In the genomic region with DNA sequence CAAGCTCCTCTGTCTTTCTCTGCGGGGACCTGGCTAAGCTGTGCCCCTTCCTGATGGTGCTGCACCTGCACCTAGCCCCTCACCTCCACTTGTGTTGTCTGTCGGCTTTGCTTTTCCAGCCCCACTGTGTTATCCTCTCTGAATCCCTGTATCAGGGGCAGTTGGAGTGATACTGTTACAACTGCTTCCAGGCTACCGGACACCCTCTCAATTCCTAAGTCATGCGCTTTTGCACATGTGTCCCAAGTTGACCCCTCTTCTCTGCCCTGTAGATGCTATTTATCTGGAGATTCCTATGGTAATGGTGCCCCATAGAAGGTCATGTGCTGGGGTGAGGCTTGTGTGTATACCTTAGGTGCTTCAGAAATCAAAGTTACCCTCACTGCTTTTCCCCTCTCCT, we compare ENCODE assay signal across 22 cellular contexts. TPM values are rescaled to one million over a fixed set of nuclear protein-coding genes. Genes with fewer than 3 reads are reported as not detected.
DNase-seq lines count a peak whose midpoint lies in the region; ATAC-seq and TF ChIP-seq lines count a peak whose summit lies in the region.
"Had no signal": no experiment of that assay in that cellular context is flagged by ENCODE, and none has a peak within 500 bp of the region (broad histone marks: within the 10 kb centered on the region; RNA-seq: fewer than 3 reads in every experiment).

No MANE protein-coding gene starts in this region.

- H3K4me1 Mint-ChIP-seq in H9 = peaks cover 12% of the 10 kb centered on the region in 2 experiments
- H3K4me1 Mint-ChIP-seq in activated T-helper 1 cell treated with anti-CD3 and anti-CD28 coated beads, Interleukin-12 subunit alpha, Interleukin-12 subunit beta, Interleukin-2, Interleukin-4 antibody, amounts not matched to agents 30 ng/mL and 10 ng/mL and 1 ng/mL, durations not matched to agents 14 hours and 24 hours and 36 hours (ENCODE audit: low read depth) = peaks cover 15% of the 10 kb centered on the region
- H3K4me1 Mint-ChIP-seq in activated T-cell treated with anti-CD3 and anti-CD28 coated beads, Interleukin-2, amount 50 U/mL, for 4 hours (ENCODE audit: low read depth) = peaks cover 26% of the 10 kb centered on the region

- no peak overlapping the region for H4K91ac ChIP-seq in H9 (ENCODE audit: insufficient read length, low read depth, low read length)

- no peak overlapping the region for H2AK5ac ChIP-seq in H9 (ENCODE audit: insufficient read length, low read length)

- no peak overlapping the region for H2BK20ac ChIP-seq in H9 (ENCODE audit: low read depth, low read length, poor library complexity, severe bottlenecking)

- no peaks in the 10 kb centered on the region; the same call in 1 of the 2 replicates for H3K79me2 ChIP-seq in H9 (ENCODE audit: insufficient read depth, low read length)

- H3K4me1 ChIP-seq in cardiac muscle cell (ENCODE audit: low read depth) = no peaks in the 10 kb centered on the region
- H3K4me1 ChIP-seq in left ventricle myocardium inferior = peaks cover 12% of the 10 kb centered on the region
- H3K4me1 ChIP-seq in H9 (ENCODE audit: insufficient read depth, low read length) = no peaks in the 10 kb centered on the region
- peaks cover 7 to 10% (median 10%) of the 10 kb centered on the region in 3 donors for H3K4me1 ChIP-seq in skeletal muscle tissue (ENCODE audit: control insufficient read depth in 3 of 3, insufficient read depth in 3 of 3, low read length in 3 of 3)

- H3T11ph ChIP-seq in H9 (ENCODE audit: low read length) = no peak overlapping the region

- no peak overlapping the region for H3K4me3 Mint-ChIP-seq in H9
- no peak overlapping the region for H3K4me3 Mint-ChIP-seq in activated T-helper 1 cell treated with anti-CD3 and anti-CD28 coated beads, Interleukin-12 subunit alpha, Interleukin-12 subunit beta, Interleukin-2, Interleukin-4 antibody, amounts not matched to agents 30 ng/mL and 10 ng/mL and 1 ng/mL, durations not matched to agents 14 hours and 24 hours and 36 hours
- no peak overlapping the region for H3K4me3 Mint-ChIP-seq in activated T-cell treated with anti-CD3 and anti-CD28 coated beads, Interleukin-2, amount 50 U/mL, for 4 hours
- H3K4me3 Mint-ChIP-seq: B cell; CD4-positive, CD25-positive, alpha-beta regulatory T cell; CD8-positive, alpha-beta memory T cell; HFFc6; IgD-negative memory B cell had no signal

- in situ Hi-C loops in G401 (cut with HindIII; ENCODE audit: low sequenced_read_pairs) = no loop called here

- intact Hi-C loops in left ventricle myocardium inferior (cut with micrococcal nuclease) = no loop called here
- intact Hi-C loops in activated T-helper 1 cell treated with anti-CD3 and anti-CD28 coated beads, Interleukin-12 subunit alpha, Interleukin-12 subunit beta, Interleukin-2, Interleukin-4 antibody, amounts not matched to agents 30 ng/mL and 10 ng/mL and 1 ng/mL, durations not matched to agents 14 hours and 24 hours and 36 hours (cut with micrococcal nuclease) = no loop called here

- H3K9ac ChIP-seq in H9 (ENCODE audit: extremely low read depth, insufficient read length, low read length) (no peak overlapping the region), skeletal muscle tissue (ENCODE audit: low read depth in 1 of 3, low read length in 3 of 3) (peak overlapping the region in 2 of 3 donors; percentile 34 to 43)
- H3K9ac ChIP-seq: GM23248 had no signal

- H2BK5ac ChIP-seq in H9 (ENCODE audit: insufficient read length, low read length) = no peak overlapping the region

- H2BK15ac ChIP-seq in H9 (ENCODE audit: low read depth, low read length) = no peak overlapping the region

- WGBS in H9 (ENCODE audit: extremely low coverage, insufficient read length, low lambda C conversion rate) = no CpG with 5 or more reads among the region's 4 CpGs

- peak overlapping the region in 2 of 3 experiments; percentile 0 to 2; a peak in 1 of 7 replicates for H3K27ac Mint-ChIP-seq in H9
- no peak overlapping the region for H3K27ac Mint-ChIP-seq in activated T-helper 1 cell treated with anti-CD3 and anti-CD28 coated beads, Interleukin-12 subunit alpha, Interleukin-12 subunit beta, Interleukin-2, Interleukin-4 antibody, amounts not matched to agents 30 ng/mL and 10 ng/mL and 1 ng/mL, durations not matched to agents 14 hours and 24 hours and 36 hours
- H3K27ac Mint-ChIP-seq: B cell, HFFc6 had no signal

- H3K27ac ChIP-seq in cardiac muscle cell = peak overlapping the region; percentile 2
- no peak overlapping the region for H3K27ac ChIP-seq in left ventricle myocardium inferior (replicated peaks)
- no peak overlapping the region for H3K27ac ChIP-seq in H9 (ENCODE audit: insufficient read length, low read depth, low read length)
- no peak overlapping the region for H3K27ac ChIP-seq in skeletal muscle tissue (ENCODE audit: low read depth, low read length)
- H3K27ac ChIP-seq: GM23248 had no signal

- no peaks in the 10 kb centered on the region for H3K9me3 Mint-ChIP-seq in H9
- no peaks in the 10 kb centered on the region for H3K9me3 Mint-ChIP-seq in activated T-helper 1 cell treated with anti-CD3 and anti-CD28 coated beads, Interleukin-12 subunit alpha, Interleukin-12 subunit beta, Interleukin-2, Interleukin-4 antibody, amounts not matched to agents 30 ng/mL and 10 ng/mL and 1 ng/mL, durations not matched to agents 14 hours and 24 hours and 36 hours
- no peaks in the 10 kb centered on the region for H3K9me3 Mint-ChIP-seq in activated T-cell treated with anti-CD3 and anti-CD28 coated beads, Interleukin-2, amount 50 U/mL, for 4 hours
- H3K9me3 Mint-ChIP-seq: CD8-positive, alpha-beta memory T cell; HFFc6; IgD-negative memory B cell had no signal

- H3K18ac ChIP-seq in H9 (ENCODE audit: insufficient read length, low read depth, low read length) = no peak overlapping the region

- no peak overlapping the region for H3K23ac ChIP-seq in H9 (ENCODE audit: insufficient read length, low read depth, low read length)

- H4K8ac ChIP-seq in H9 (replicated peaks; ENCODE audit: insufficient read length, low read depth, low read length) = no peak overlapping the region

- no peaks in the 10 kb centered on the region for H3K79me1 ChIP-seq in H9 (ENCODE audit: insufficient read depth, low read depth, low read length, poor library complexity, severe bottlenecking)

- H2BK12ac ChIP-seq in H9 (ENCODE audit: insufficient read length, low read depth, low read length) = no peak overlapping the region

- H4K20me1 ChIP-seq in H9 (ENCODE audit: control insufficient read depth, insufficient read depth, insufficient read length) = no peaks in the 10 kb centered on the region

- H3K36me3 Mint-ChIP-seq in H9 (ENCODE audit: insufficient read depth in 1 of 3, low read depth in 3 of 3) = peaks cover 1 to 14% (median 4%) of the 10 kb centered on the region in 3 experiments; a peak in 6 of 7 replicates
- H3K36me3 Mint-ChIP-seq in activated T-helper 1 cell treated with anti-CD3 and anti-CD28 coated beads, Interleukin-12 subunit alpha, Interleukin-12 subunit beta, Interleukin-2, Interleukin-4 antibody, amounts not matched to agents 30 ng/mL and 10 ng/mL and 1 ng/mL, durations not matched to agents 14 hours and 24 hours and 36 hours (ENCODE audit: low read depth) = peaks cover 5% of the 10 kb centered on the region
- H3K36me3 Mint-ChIP-seq in activated T-cell treated with anti-CD3 and anti-CD28 coated beads, Interleukin-2, amount 50 U/mL, for 4 hours (ENCODE audit: insufficient read depth) = peaks cover 10% of the 10 kb centered on the region

- H2BK120ac ChIP-seq in H9 (ENCODE audit: low read depth, low read length, poor library complexity, severe bottlenecking) = no peak overlapping the region

- no peaks in the 10 kb centered on the region for H3K23me2 ChIP-seq in H9 (ENCODE audit: insufficient read length, low read depth, low read length, poor library complexity, severe bottlenecking)

- H3K27me3 Mint-ChIP-seq in H9 (ENCODE audit: low read depth) = no peaks in the 10 kb centered on the region
- no peaks in the 10 kb centered on the region for H3K27me3 Mint-ChIP-seq in activated T-helper 1 cell treated with anti-CD3 and anti-CD28 coated beads, Interleukin-12 subunit alpha, Interleukin-12 subunit beta, Interleukin-2, Interleukin-4 antibody, amounts not matched to agents 30 ng/mL and 10 ng/mL and 1 ng/mL, durations not matched to agents 14 hours and 24 hours and 36 hours (ENCODE audit: insufficient read depth)
- no peaks in the 10 kb centered on the region for H3K27me3 Mint-ChIP-seq in activated T-cell treated with anti-CD3 and anti-CD28 coated beads, Interleukin-2, amount 50 U/mL, for 4 hours (ENCODE audit: low read depth)
- H3K27me3 Mint-ChIP-seq: B cell; CD4-positive, CD25-positive, alpha-beta regulatory T cell; CD8-positive, alpha-beta memory T cell; IgD-negative memory B cell had no signal

- H3K27me3 ChIP-seq in cardiac muscle cell = no peaks in the 10 kb centered on the region
- H3K27me3 ChIP-seq in left ventricle myocardium inferior (ENCODE audit: low read depth) = no peaks in the 10 kb centered on the region
- H3K27me3 ChIP-seq in H9 (ENCODE audit: insufficient read depth, low read length) = no peaks in the 10 kb centered on the region
- no peaks in the 10 kb centered on the region for H3K27me3 ChIP-seq in skeletal muscle tissue (ENCODE audit: control insufficient read depth in 3 of 3, insufficient read depth in 3 of 3, low read length in 3 of 3)

- H3K4me3 ChIP-seq in cardiac muscle cell = no peak overlapping the region
- H3K4me3 ChIP-seq in left ventricle myocardium inferior = no peak overlapping the region
- H3K4me3 ChIP-seq in skeletal muscle tissue (ENCODE audit: low read length in 3 of 3) = no peak overlapping the region
- H3K4me3 ChIP-seq: GM23248 had no signal

- TF ChIP-seq CTCF in cardiac muscle cell (IDR thresholded peaks at IDR 0.05; ENCODE audit: low read depth, low read length) (no peak), left ventricle myocardium inferior (IDR thresholded peaks at IDR 0.05; ENCODE audit: borderline replicate concordance) (no peak), H9 (conservative IDR thresholded peaks at IDR 0.05) (no peak)

- H3K4ac ChIP-seq in H9 (ENCODE audit: low read depth, low read length) = no peak overlapping the region

- no peak overlapping the region for H2AFZ ChIP-seq in H9 (ENCODE audit: low read length)
- H2AFZ ChIP-seq: GM23248 had no signal

- H4K5ac ChIP-seq in H9 (ENCODE audit: insufficient read length, low read depth, low read length) = no peak overlapping the region

- H3K14ac ChIP-seq in H9 (ENCODE audit: insufficient read depth, low read length) = no peak overlapping the region

- H3K9me3 ChIP-seq in cardiac muscle cell (ENCODE audit: low read depth) = no peaks in the 10 kb centered on the region
- no peaks in the 10 kb centered on the region for H3K9me3 ChIP-seq in left ventricle myocardium inferior (replicated peaks)
- H3K9me3 ChIP-seq in H9 (ENCODE audit: control insufficient read depth, low read depth, low read length) = no peaks in the 10 kb centered on the region
- no peaks in the 10 kb centered on the region for H3K9me3 ChIP-seq in skeletal muscle tissue (ENCODE audit: control insufficient read depth in 3 of 3, low read length in 3 of 3)

- H3K56ac ChIP-seq in H9 (ENCODE audit: insufficient read length, low read depth, low read length) = no peak overlapping the region

- H3K4me2 ChIP-seq in H9 (ENCODE audit: insufficient read depth, insufficient read length, low read length) = no peak overlapping the region

- H3K36me3 ChIP-seq in cardiac muscle cell (no peaks in the 10 kb centered on the region), left ventricle myocardium inferior (no peaks in the 10 kb centered on the region), skeletal muscle tissue (ENCODE audit: control insufficient read depth in 3 of 3, insufficient read depth in 3 of 3, low read length in 3 of 3) (peaks cover 0 to 4% (median 2%) of the 10 kb centered on the region in 3 donors)

- ATAC-seq in left lobe of liver = no peak
- ATAC-seq in activated T-cell treated with anti-CD3 and anti-CD28 coated beads, Interleukin-2, amount 50 U/mL, for 4 hours = no peak
- ATAC-seq: HCT116, HepG2 had no signal

- no peak for DNase-seq in cardiac muscle cell (ENCODE audit: low read depth in 1 of 2, low spot score in 1 of 2)
- no peak for DNase-seq in left ventricle myocardium inferior
- no peak for DNase-seq in H9
- DNase-seq in left lobe of liver (ENCODE audit: low spot score) = peak; percentile 8
- no peak for DNase-seq in activated T-helper 1 cell treated with anti-CD3 and anti-CD28 coated beads, Interleukin-12 subunit alpha, Interleukin-12 subunit beta, Interleukin-2, Interleukin-4 antibody, amounts not matched to agents 30 ng/mL and 10 ng/mL and 1 ng/mL, durations not matched to agents 14 hours and 24 hours and 36 hours (ENCODE audit: low spot score)
- no peak for DNase-seq in G401 (ENCODE audit: low spot score)
- DNase-seq in activated T-cell treated with anti-CD3 and anti-CD28 coated beads, Interleukin-2, amount 50 U/mL, for 4 hours = no peak
- DNase-seq: C1 segment of cervical spinal cord; CD4-positive, CD25-positive, alpha-beta regulatory T cell; CD8-positive, alpha-beta memory T cell; COR-L47; DMS 273 treated with DMSO at 0.1 percent for 48 hours; DMS53; DND-41; EL; GM23248; HFFc6 had no signal

RNA-seq across cellular contexts. Expression of gene TBCE, which starts 58.9 kb away (rescaled TPM):
- total RNA-seq in cardiac muscle cell (17.9 and 19.3 TPM in 2 replicates), left ventricle myocardium inferior (17.2 TPM), H9 (2021) (39.4 and 41.6 TPM in 2 replicates), left lobe of liver (13.6 TPM), skeletal muscle tissue (32.9 TPM)
- polyA plus RNA-seq in cardiac muscle cell = 34.8 and 35.9 TPM in 2 replicates
- 29.0 and 29.2 TPM in 2 replicates for total RNA-seq in activated T-helper 1 cell treated with anti-CD3 and anti-CD28 coated beads, Interleukin-12 subunit alpha, Interleukin-12 subunit beta, Interleukin-2, Interleukin-4 antibody, amounts not matched to agents 30 ng/mL and 10 ng/mL and 1 ng/mL, durations not matched to agents 14 hours and 24 hours and 36 hours
- total RNA-seq in G401 (2014; rRNA removed; shearing (Covaris generic)) = 59.9 and 69.7 TPM in 2 replicates
- 10 to 100 TPM; 20.4 to 24.7 (median 23.9) TPM for total RNA-seq in activated T-cell treated with anti-CD3 and anti-CD28 coated beads, Interleukin-2, amount 50 U/mL, for 4 hours
